In the genomic region with DNA sequence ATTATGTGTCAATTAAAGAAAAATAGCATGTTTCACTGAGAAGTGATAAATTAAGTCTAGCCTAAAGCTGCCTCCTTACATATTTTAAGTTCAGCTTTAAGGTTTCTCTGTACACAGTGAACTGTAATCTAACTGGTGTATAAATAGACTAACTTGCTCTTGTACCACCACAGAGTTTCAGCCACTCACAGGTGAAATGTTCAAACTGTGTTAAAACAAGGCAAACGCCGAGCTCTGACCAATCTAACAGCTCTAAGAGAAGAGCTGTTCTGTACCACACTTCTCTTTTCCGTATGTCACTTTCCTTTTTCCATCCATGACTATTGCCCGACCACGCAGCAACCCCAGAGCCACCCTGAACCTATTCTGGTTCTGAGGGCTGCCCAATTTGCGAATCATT, we compare ENCODE assay signal across 23 cellular contexts.
"Had no signal": no experiment of that assay in that cellular context is flagged by ENCODE, and none has a peak within 500 bp of the region (broad histone marks: within the 10 kb centered on the region; RNA-seq: fewer than 3 reads in every experiment).

No MANE protein-coding gene starts in this region.

- H3K4me1 ChIP-seq: Peyer's patch had no signal

- DNase-seq: activated CD4-positive, alpha-beta memory T cell treated with anti-CD3 and anti-CD28 coated beads, Interleukin-2, amount 10 ng/mL, durations not matched to agents 7 days and 5 days; activated CD4-positive, alpha-beta T cell treated with anti-CD3 and anti-CD28 coated beads, Interleukin-2, amount 50 U/mL, for 1 hour; activated CD4-positive, CD25-positive, alpha-beta regulatory T cell; activated gamma-delta T cell; activated naive CD4-positive, alpha-beta T cell treated with anti-CD3 and anti-CD28 coated beads for 36 hours; activated T-cell treated with anti-CD3 and anti-CD28 coated beads for 4 hours; activated T-cell treated with anti-CD3 and anti-CD28 coated beads, Interleukin-2, amount 50 U/mL, for 48 hours; amygdala; NCI-H1105 treated with DMSO at 0.1 percent for 48 hours; NCI-H1436 treated with DMSO at 0.1 percent for 48 hours; NCI-H187; NCI-H2081; NCI-H2227 treated with DMSO at 0.1 percent for 48 hours; NCI-H526; NCI-H774; Peyer's patch; Right ventricle myocardium superior; SJCRH30; SK-N-SH; T-helper 1 cell had no signal

- H3K9me3 ChIP-seq: Peyer's patch, SJCRH30, SK-N-SH had no signal

- H3K4me3 ChIP-seq: Peyer's patch, SJCRH30 had no signal

- H3K27me3 ChIP-seq: Peyer's patch, SJCRH30 had no signal

- H3K27ac ChIP-seq: Peyer's patch, RWPE1, SJCRH30, VCaP had no signal

- ATAC-seq: activated T-helper 17 cell treated with anti-CD3 and anti-CD28 coated beads, Interleukin-2, amount 50 U/mL, for 72 hours had no signal

- H3K36me3 ChIP-seq: Peyer's patch, SJCRH30 had no signal
